ENCODE assay signal across 1 cellular context in genomic region chr7:95758187-95758586, GRCh38.
TF ChIP-seq lines count a peak whose summit lies in the region.

No MANE protein-coding gene starts in this region.

TF ChIP-seq in WTC11, 78 proteins besides CTCF, POLR2A, EP300 and RAD21 (continued from another document):
- TF ChIP-seq CDX4 (CRISPR knock-in tag; IDR thresholded peaks at IDR 0.05; ENCODE audit: borderline replicate concordance) (no peak), ZNF263 (CRISPR knock-in tag; IDR thresholded peaks at IDR 0.05; ENCODE audit: low read depth) (no peak), GRHL2 (CRISPR knock-in tag; IDR thresholded peaks at IDR 0.05; ENCODE audit: insufficient replicate concordance, severe bottlenecking) (no peak), RORB (CRISPR knock-in tag; IDR thresholded peaks at IDR 0.05) (no peak), FOXJ3 (CRISPR knock-in tag; IDR thresholded peaks at IDR 0.05; ENCODE audit: borderline replicate concordance) (no peak)
- TF ChIP-seq, protein P1, sequence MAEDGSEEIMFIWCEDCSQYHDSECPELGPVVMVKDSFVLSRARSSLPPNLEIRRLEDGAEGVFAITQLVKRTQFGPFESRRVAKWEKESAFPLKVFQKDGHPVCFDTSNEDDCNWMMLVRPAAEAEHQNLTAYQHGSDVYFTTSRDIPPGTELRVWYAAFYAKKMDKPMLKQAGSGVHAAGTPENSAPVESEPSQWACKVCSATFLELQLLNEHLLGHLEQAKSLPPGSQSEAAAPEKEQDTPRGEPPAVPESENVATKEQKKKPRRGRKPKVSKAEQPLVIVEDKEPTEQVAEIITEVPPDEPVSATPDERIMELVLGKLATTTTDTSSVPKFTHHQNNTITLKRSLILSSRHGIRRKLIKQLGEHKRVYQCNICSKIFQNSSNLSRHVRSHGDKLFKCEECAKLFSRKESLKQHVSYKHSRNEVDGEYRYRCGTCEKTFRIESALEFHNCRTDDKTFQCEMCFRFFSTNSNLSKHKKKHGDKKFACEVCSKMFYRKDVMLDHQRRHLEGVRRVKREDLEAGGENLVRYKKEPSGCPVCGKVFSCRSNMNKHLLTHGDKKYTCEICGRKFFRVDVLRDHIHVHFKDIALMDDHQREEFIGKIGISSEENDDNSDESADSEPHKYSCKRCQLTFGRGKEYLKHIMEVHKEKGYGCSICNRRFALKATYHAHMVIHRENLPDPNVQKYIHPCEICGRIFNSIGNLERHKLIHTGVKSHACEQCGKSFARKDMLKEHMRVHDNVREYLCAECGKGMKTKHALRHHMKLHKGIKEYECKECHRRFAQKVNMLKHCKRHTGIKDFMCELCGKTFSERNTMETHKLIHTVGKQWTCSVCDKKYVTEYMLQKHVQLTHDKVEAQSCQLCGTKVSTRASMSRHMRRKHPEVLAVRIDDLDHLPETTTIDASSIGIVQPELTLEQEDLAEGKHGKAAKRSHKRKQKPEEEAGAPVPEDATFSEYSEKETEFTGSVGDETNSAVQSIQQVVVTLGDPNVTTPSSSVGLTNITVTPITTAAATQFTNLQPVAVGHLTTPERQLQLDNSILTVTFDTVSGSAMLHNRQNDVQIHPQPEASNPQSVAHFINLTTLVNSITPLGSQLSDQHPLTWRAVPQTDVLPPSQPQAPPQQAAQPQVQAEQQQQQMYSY (CRISPR knock-in tag; IDR thresholded peaks at IDR 0.05) = no peak
TF ChIP-seq in WTC11: peak in this region for 0.
